In the genomic region with DNA sequence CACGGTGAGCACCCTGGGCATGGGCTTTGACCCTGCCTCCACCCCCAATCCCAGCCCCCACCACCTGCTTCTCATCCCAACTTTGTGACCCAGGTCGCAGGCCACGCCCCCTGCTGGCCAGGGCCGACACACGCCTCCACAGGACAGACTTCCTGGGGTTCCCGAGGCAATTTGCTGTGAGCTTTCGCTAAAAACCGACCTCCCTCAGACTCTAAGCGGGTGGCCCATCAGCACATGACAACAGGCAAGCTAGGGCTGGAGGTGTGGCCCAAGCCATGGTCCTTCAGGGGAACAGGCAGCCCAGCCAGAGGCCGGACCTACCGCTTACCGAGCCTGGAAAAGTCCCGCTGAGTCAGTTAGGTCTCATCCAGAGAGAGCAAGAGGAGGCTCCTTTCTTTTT, we compare ENCODE assay signal across 8 cellular contexts. TPM values are rescaled to one million over a fixed set of nuclear protein-coding genes. Genes with fewer than 3 reads are reported as not detected.
DNase-seq lines count a peak whose midpoint lies in the region; ATAC-seq and TF ChIP-seq lines count a peak whose summit lies in the region.

No MANE protein-coding gene starts in this region.

- no peaks in the 10 kb centered on the region for H3F3A ChIP-seq in GM23338 (replicated peaks; ENCODE audit: low read depth)

- TF ChIP-seq CTCF in AG09319 (IDR thresholded peaks at IDR 0.05; ENCODE audit: low read depth, low read length) = peak; percentile 46
- peak; percentile 76 to 86 for TF ChIP-seq CTCF in GM23338 (conservative IDR thresholded peaks at IDR 0.05; ENCODE audit: low read depth in 2 of 2)
- TF ChIP-seq CTCF in epithelial cell of proximal tubule (conservative IDR thresholded peaks at IDR 0.05; ENCODE audit: low read depth, low read length) = peak; percentile 75

- DNase-seq in AG09319 (ENCODE audit: extremely low read depth, low read depth) (no peak), GM23338 (ENCODE audit: low spot score) (peak; percentile 93), epithelial cell of proximal tubule (ENCODE audit: low read depth) (no peak), MV-4-11 (lab: John Stamatoyannopoulos, UW) (no peak)
- peak; percentile 5 for DNase-seq in T-helper 2 cell treated with Interferon-gamma antibody and Interleukin-4, amounts not matched to agents 5 μg/mL and 100 μg/mL, for 36 hours (ENCODE audit: low spot score)
- peak; percentile 31 to 57 for DNase-seq in stimulated activated CD4-positive, alpha-beta T cell treated with anti-CD3 and anti-CD28 coated beads, Interleukin-2, amount 100 ng/mL, for 24 hours

- H4K20me1 ChIP-seq in GM23338 (replicated peaks; ENCODE audit: insufficient read depth) = no peaks in the 10 kb centered on the region

- H3K4me1 Mint-ChIP-seq in GM23338 = peaks cover 31% of the 10 kb centered on the region
- no peaks in the 10 kb centered on the region for H3K4me1 Mint-ChIP-seq in T-helper 2 cell treated with Interferon-gamma antibody and Interleukin-4, amounts not matched to agents 5 μg/mL and 100 μg/mL, for 36 hours (ENCODE audit: low read depth)

- H3K4me2 ChIP-seq in GM23338 = peak overlapping the region; percentile 71

- H3K79me2 ChIP-seq in GM23338 (replicated peaks; ENCODE audit: insufficient read depth) = no peaks in the 10 kb centered on the region

- ATAC-seq in GM23338 (peak; percentile 94), GM21619 (IDR thresholded peaks at IDR 0.05; ENCODE audit: unreplicated experiment) (no peak), HG03442 (IDR thresholded peaks at IDR 0.05; ENCODE audit: unreplicated experiment) (no peak)

- peak overlapping the region; percentile 36; the same call in 1 of the 2 replicates for H3K4me3 ChIP-seq in GM23338
- H3K4me3 ChIP-seq in epithelial cell of proximal tubule (ENCODE audit: low read depth, low read length) = no peak overlapping the region

- H3K27me3 ChIP-seq in GM23338 (ENCODE audit: insufficient read depth) = no peaks in the 10 kb centered on the region

- peak overlapping the region; percentile 84; the same call in 1 of the 2 replicates for H2AFZ ChIP-seq in GM23338

- H3K9me2 ChIP-seq in GM23338 (ENCODE audit: insufficient read depth) = no peaks in the 10 kb centered on the region

- H3K36me3 ChIP-seq in GM23338 (ENCODE audit: insufficient read depth) = no peaks in the 10 kb centered on the region

- no peak overlapping the region; the same call in 1 of the 2 replicates for H3K27ac ChIP-seq in GM23338 (ENCODE audit: low read depth)

- no peaks in the 10 kb centered on the region for H3K36me3 Mint-ChIP-seq in GM23338 (ENCODE audit: low read depth)
- no peaks in the 10 kb centered on the region for H3K36me3 Mint-ChIP-seq in T-helper 2 cell treated with Interferon-gamma antibody and Interleukin-4, amounts not matched to agents 5 μg/mL and 100 μg/mL, for 36 hours (ENCODE audit: low read depth)

- peaks cover 16% of the 10 kb centered on the region for H3K27me3 Mint-ChIP-seq in GM23338 (ENCODE audit: insufficient read depth, low read depth, poor library complexity)
- no peaks in the 10 kb centered on the region for H3K27me3 Mint-ChIP-seq in T-helper 2 cell treated with Interferon-gamma antibody and Interleukin-4, amounts not matched to agents 5 μg/mL and 100 μg/mL, for 36 hours (ENCODE audit: low read depth)

- no peaks in the 10 kb centered on the region for H3K9me3 Mint-ChIP-seq in GM23338
- H3K9me3 Mint-ChIP-seq in T-helper 2 cell treated with Interferon-gamma antibody and Interleukin-4, amounts not matched to agents 5 μg/mL and 100 μg/mL, for 36 hours = no peaks in the 10 kb centered on the region

- peaks cover 27% of the 10 kb centered on the region for H3K4me1 ChIP-seq in GM23338 (ENCODE audit: insufficient read depth)

- H3K27ac Mint-ChIP-seq in GM23338 = no peak overlapping the region
- H3K27ac Mint-ChIP-seq in T-helper 2 cell treated with Interferon-gamma antibody and Interleukin-4, amounts not matched to agents 5 μg/mL and 100 μg/mL, for 36 hours = no peak overlapping the region

- H3K4me3 Mint-ChIP-seq in GM23338 = peak overlapping the region; percentile 26; the same call in 2 of the 3 replicates
- no peak overlapping the region for H3K4me3 Mint-ChIP-seq in T-helper 2 cell treated with Interferon-gamma antibody and Interleukin-4, amounts not matched to agents 5 μg/mL and 100 μg/mL, for 36 hours

TF ChIP-seq in GM23338, 12 proteins besides CTCF, POLR2A, EP300 and RAD21 (continues in another document):
- no peak for TF ChIP-seq NANOG (IDR thresholded peaks at IDR 0.05; ENCODE audit: borderline replicate concordance)
- TF ChIP-seq REST (IDR thresholded peaks at IDR 0.05; ENCODE audit: unreplicated experiment) = no peak
- no peak for TF ChIP-seq ETS1 (IDR thresholded peaks at IDR 0.05)
- no peak for TF ChIP-seq EZH2phosphoT487 (IDR thresholded peaks at IDR 0.05; ENCODE audit: unreplicated experiment)

RNA-seq across cellular contexts. Expression of gene C1QL2, which starts 31.9 kb away (rescaled TPM):
- 0.69 and 1.2 TPM in 2 replicates for total RNA-seq in GM23338 (2014; rRNA removed; shearing (Covaris generic))
- 0.56 and 0.87 TPM in 2 replicates for polyA plus RNA-seq in GM23338 (2016; fragmentation: Nextera tagmentation; extraction: Ambion mirVana)
- not detected in 2 replicates for total RNA-seq in epithelial cell of proximal tubule

Comparison
In these comparisons a context has a peak if more than half of its experiments do, and no peak if none do; other contexts are left out.
1. DNase-seq: peak in GM23338 (single experiment), T-helper 2 cell treated with Interferon-gamma antibody and Interleukin-4, amounts not matched to agents 5 μg/mL and 100 μg/mL, for 36 hours (single experiment) and stimulated activated CD4-positive, alpha-beta T cell treated with anti-CD3 and anti-CD28 coated beads, Interleukin-2, amount 100 ng/mL, for 24 hours (2 of 2); none in AG09319 (single experiment), epithelial cell of proximal tubule (single experiment) and MV-4-11 (single experiment).
2. Peak in every context shown above with its lines, with median percentiles within 50 percentile points of each other: CTCF ChIP-seq.